Comparison of ENCODE assay signal across 10 cellular contexts in genomic region chr7:6385909-6386560, GRCh38. TPM values are rescaled to one million over a fixed set of nuclear protein-coding genes. Genes with fewer than 3 reads are reported as not detected.
A peak's percentile ranks its signal among the peaks of the same experiment; 100 is the strongest.
DNase-seq lines count a peak whose midpoint lies in the region; ATAC-seq and TF ChIP-seq lines count a peak whose summit lies in the region.
"Had no signal": no experiment of that assay in that cellular context is flagged by ENCODE, and none has a peak within 500 bp of the region (broad histone marks: within the 10 kb centered on the region; RNA-seq: fewer than 3 reads in every experiment).

No MANE protein-coding gene starts in this region.

- H3K27me3 Mint-ChIP-seq in activated naive CD4-positive, alpha-beta T cell treated with anti-CD3 and anti-CD28 coated beads for 36 hours (ENCODE audit: low read depth) = no peaks in the 10 kb centered on the region
- H3K27me3 Mint-ChIP-seq in nephron progenitor cell (ENCODE audit: low read depth, poor library complexity) = no peaks in the 10 kb centered on the region

- H3K4me3 ChIP-seq in adipocyte (ENCODE audit: low read length) (peak overlapping the region; percentile 16), mesenchymal stem cell (ENCODE audit: insufficient read depth in 1 of 2, low read depth in 1 of 2, low read length in 2 of 2) (peak overlapping the region in 1 of 2 experiments; percentile 45), transverse colon (no peak overlapping the region)

- H3K27me3 ChIP-seq in adipocyte (replicated peaks; ENCODE audit: control insufficient read depth, insufficient read depth, low read length) (no peaks in the 10 kb centered on the region), mesenchymal stem cell (ENCODE audit: control insufficient read depth in 1 of 2, insufficient read depth in 1 of 2, low read length in 2 of 2) (no peaks in the 10 kb centered on the region), transverse colon (no peaks in the 10 kb centered on the region)
- H3K27me3 ChIP-seq: BE2C had no signal

- H3K36me3 ChIP-seq in adipocyte (ENCODE audit: control insufficient read depth, insufficient read depth, low read length, severe bottlenecking) = peaks cover 31% of the 10 kb centered on the region
- peaks cover 26 to 36% of the 10 kb centered on the region in 2 experiments for H3K36me3 ChIP-seq in mesenchymal stem cell (ENCODE audit: control insufficient read depth in 1 of 2, insufficient read depth in 2 of 2, low read depth in 1 of 2, low read length in 2 of 2)
- peaks cover 0 to 17% (median 7%) of the 10 kb centered on the region in 4 donors for H3K36me3 ChIP-seq in transverse colon

- no peak overlapping the region for H3K4ac ChIP-seq in mesenchymal stem cell (ENCODE audit: low read depth in 1 of 2, low read length in 2 of 2)

- WGBS in mesenchymal stem cell = 84% methylated on average over 4 of the region's 4 CpGs
- WGBS in transverse colon (ENCODE audit: low coverage in 1 of 2), 2 donors = 61 to 77% methylated on average over 3 to 4 of the region's 4 CpGs

- H3K4me1 ChIP-seq in adipocyte (ENCODE audit: control insufficient read depth, insufficient read depth, low read length) = peaks cover 60% of the 10 kb centered on the region
- peaks cover 24% of the 10 kb centered on the region for H3K4me1 ChIP-seq in mesenchymal stem cell (ENCODE audit: control insufficient read depth, insufficient read depth, low read depth, low read length)
- H3K4me1 ChIP-seq in transverse colon = peaks cover 17 to 80% (median 57%) of the 10 kb centered on the region in 4 donors
- H3K4me1 ChIP-seq: BE2C had no signal

- no peak overlapping the region for H2BK120ac ChIP-seq in mesenchymal stem cell (ENCODE audit: low read depth, low read length)

- no peak overlapping the region for H3K4me3 Mint-ChIP-seq in activated naive CD4-positive, alpha-beta T cell treated with anti-CD3 and anti-CD28 coated beads for 36 hours
- no peak overlapping the region for H3K4me3 Mint-ChIP-seq in nephron progenitor cell

- peak overlapping the region; percentile 12 for H4K8ac ChIP-seq in mesenchymal stem cell (ENCODE audit: low read length)

- ATAC-seq in HG02763 (IDR thresholded peaks at IDR 0.05; ENCODE audit: unreplicated experiment) = no peak

- no peak overlapping the region for H4K91ac ChIP-seq in mesenchymal stem cell (ENCODE audit: low read length)

- peak overlapping the region; percentile 1 for H3K9ac ChIP-seq in adipocyte (ENCODE audit: low read length)
- H3K9ac ChIP-seq in mesenchymal stem cell (ENCODE audit: low read length) = peak overlapping the region; percentile 79

- H3K4me1 Mint-ChIP-seq in activated naive CD4-positive, alpha-beta T cell treated with anti-CD3 and anti-CD28 coated beads for 36 hours (ENCODE audit: low read depth) = peaks cover 59% of the 10 kb centered on the region
- no peaks in the 10 kb centered on the region for H3K4me1 Mint-ChIP-seq in nephron progenitor cell

- H3K9me3 Mint-ChIP-seq in activated naive CD4-positive, alpha-beta T cell treated with anti-CD3 and anti-CD28 coated beads for 36 hours = no peaks in the 10 kb centered on the region
- no peaks in the 10 kb centered on the region for H3K9me3 Mint-ChIP-seq in nephron progenitor cell

- no peak overlapping the region for H3K14ac ChIP-seq in mesenchymal stem cell (ENCODE audit: low read length in 2 of 2)

- no peaks in the 10 kb centered on the region for H3K79me1 ChIP-seq in mesenchymal stem cell (replicated peaks; ENCODE audit: low read length, poor library complexity, severe bottlenecking)

- peak overlapping the region; percentile 78 for H3K27ac Mint-ChIP-seq in activated naive CD4-positive, alpha-beta T cell treated with anti-CD3 and anti-CD28 coated beads for 36 hours
- H3K27ac Mint-ChIP-seq in nephron progenitor cell = no peak overlapping the region

- intact Hi-C loops in activated naive CD4-positive, alpha-beta T cell treated with anti-CD3 and anti-CD28 coated beads for 36 hours (cut with micrococcal nuclease) = no loop called here
- intact Hi-C loops in transverse colon (cut with DNase I; ENCODE audit: low total_unique reads) = no loop called here

- H3K36me3 Mint-ChIP-seq in activated naive CD4-positive, alpha-beta T cell treated with anti-CD3 and anti-CD28 coated beads for 36 hours (ENCODE audit: low read depth) = peaks cover 23% of the 10 kb centered on the region
- peaks cover 61% of the 10 kb centered on the region for H3K36me3 Mint-ChIP-seq in nephron progenitor cell (ENCODE audit: low read depth)

- no peak overlapping the region for H2BK12ac ChIP-seq in mesenchymal stem cell (ENCODE audit: low read length in 2 of 2)

- H3K9me3 ChIP-seq in adipocyte (ENCODE audit: control insufficient read depth, low read length) = no peaks in the 10 kb centered on the region
- no peaks in the 10 kb centered on the region for H3K9me3 ChIP-seq in mesenchymal stem cell (ENCODE audit: control insufficient read depth, low read length)
- H3K9me3 ChIP-seq in transverse colon = no peaks in the 10 kb centered on the region
- H3K9me3 ChIP-seq: BE2C had no signal

- H2BK5ac ChIP-seq in mesenchymal stem cell (ENCODE audit: low read depth, low read length, poor library complexity, severe bottlenecking) = no peak overlapping the region

- H3K4me2 ChIP-seq in mesenchymal stem cell (ENCODE audit: low read length, poor library complexity, severe bottlenecking) = peak overlapping the region; percentile 30

- CTCF ChIA-PET in activated naive CD4-positive, alpha-beta T cell treated with anti-CD3 and anti-CD28 coated beads for 36 hours (lab: Charles Lee) = no interaction called here

- TF ChIP-seq POLR2A in transverse colon (IDR thresholded peaks at IDR 0.05) = no peak

- H3K27ac ChIP-seq in mesenchymal stem cell (ENCODE audit: low read length, poor library complexity, severe bottlenecking) (peak overlapping the region; percentile 81), transverse colon (peak overlapping the region; percentile 73 to 98 (median 84))

- H2BK15ac ChIP-seq in mesenchymal stem cell (ENCODE audit: low read depth, poor library complexity, severe bottlenecking) = no peak overlapping the region

- H2AK5ac ChIP-seq in mesenchymal stem cell (ENCODE audit: low read length, severe bottlenecking) = peak overlapping the region; percentile 39

- in situ Hi-C loops in transverse colon (cut with MboI; ENCODE audit: low pct_ligation_motif_present in 1 of 4, low pct_unique_long_range_greater_than_20kb in 1 of 4, low sequenced_read_pairs in 3 of 4) = no loop called here

- H3K23ac ChIP-seq in mesenchymal stem cell (ENCODE audit: low read length in 2 of 2) = no peak overlapping the region

- TF ChIP-seq CTCF in transverse colon (IDR thresholded peaks at IDR 0.05) (no peak), nephron progenitor cell (IDR thresholded peaks at IDR 0.05) (no peak)

- no peak for TF ChIP-seq EP300 in transverse colon (IDR thresholded peaks at IDR 0.05; ENCODE audit: low read depth)

- DNase-seq in activated naive CD4-positive, alpha-beta T cell treated with anti-CD3 and anti-CD28 coated beads for 36 hours = no peak
- DNase-seq in activated naive CD4-positive, alpha-beta T cell treated with Interleukin-2 at 50 U/mL for 16 hours = no peak
- DNase-seq in adipocyte (ENCODE audit: low read depth) (no peak), mesenchymal stem cell (peak; percentile 39), transverse colon (no peak), nephron progenitor cell (no peak)
- DNase-seq in stimulated activated naive CD4-positive, alpha-beta T cell (lab: John Stamatoyannopoulos, UW) = no peak
- DNase-seq: activated CD4-positive, alpha-beta T cell treated with anti-CD3 and anti-CD28 coated beads, Interleukin-2, amount 50 U/mL, for 48 hours; BE2C had no signal

- no peak overlapping the region for H2AFZ ChIP-seq in mesenchymal stem cell (ENCODE audit: low read depth, low read length)

- no peak overlapping the region for H3K18ac ChIP-seq in mesenchymal stem cell (ENCODE audit: low read depth in 1 of 2, low read length in 2 of 2)

RNA-seq across cellular contexts. Expression of gene RAC1, which starts 11.7 kb away (rescaled TPM):
- total RNA-seq in activated naive CD4-positive, alpha-beta T cell treated with anti-CD3 and anti-CD28 coated beads for 36 hours = 100 to 1,000 TPM; 144 to 145 TPM
- 362 TPM for polyA plus RNA-seq in mesenchymal stem cell (2013, experiment 1 of 2)
- polyA plus RNA-seq in mesenchymal stem cell (2013, experiment 2 of 2) = 378 TPM
- 100 to 1,000 TPM; 102 to 196 (median 164) TPM for total RNA-seq in transverse colon

RNA-seq across cellular contexts. Expression of gene FAM220A, which starts 37.3 kb away (rescaled TPM):
- 10 to 100 TPM in 1 of 2 experiments, 1 to 10 TPM in 1; 8.1 to 14.7 TPM for total RNA-seq in activated naive CD4-positive, alpha-beta T cell treated with anti-CD3 and anti-CD28 coated beads for 36 hours
- 14.7 TPM for polyA plus RNA-seq in mesenchymal stem cell (2013, experiment 1 of 2)
- polyA plus RNA-seq in mesenchymal stem cell (2013, experiment 2 of 2) = 14.3 TPM
- total RNA-seq in transverse colon = 10 to 100 TPM; 13.4 to 50.7 (median 15.0) TPM
